In genomic region chr2:85712261-85712660, GRCh38 we compare ENCODE assay signal across 16 cellular contexts. TPM values are rescaled to one million over a fixed set of nuclear protein-coding genes. Genes with fewer than 3 reads are reported as not detected.
DNase-seq lines count a peak whose midpoint lies in the region; ATAC-seq and TF ChIP-seq lines count a peak whose summit lies in the region.
"Had no signal": no experiment of that assay in that cellular context is flagged by ENCODE, and none has a peak within 500 bp of the region (broad histone marks: within the 10 kb centered on the region; RNA-seq: fewer than 3 reads in every experiment).

No MANE protein-coding gene starts in this region.

- no peak for TF ChIP-seq POLR2A in spleen (IDR thresholded peaks at IDR 0.05)

- no peaks in the 10 kb centered on the region for H3K9me3 ChIP-seq in spleen
- H3K9me3 ChIP-seq in HAP-1: no peaks in the 10 kb centered on the region

- 36 to 66% (median 47%) methylated on average over 13 of the region's 13 CpGs for WGBS in spleen, 5 donors

- in situ Hi-C loops in HAP-1 (cut with MboI; ENCODE audit: low sequenced_read_pairs): no loop called here

- H3K36me3 ChIP-seq in H7 (replicated peaks; ENCODE audit: control insufficient read depth, insufficient read depth, low read length) (no peaks in the 10 kb centered on the region), spleen (no peaks in the 10 kb centered on the region), HAP-1 (replicated peaks) (no peaks in the 10 kb centered on the region)
- H3K36me3 ChIP-seq: cardiac muscle cell had no signal

- intact Hi-C loops in spleen (cut with DNase I; ENCODE audit: low total_unique reads): no loop called here

- ATAC-seq in HG02870 (IDR thresholded peaks at IDR 0.05; ENCODE audit: unreplicated experiment): no peak
- no peak for ATAC-seq in HG03025 (IDR thresholded peaks at IDR 0.05; ENCODE audit: low FRiP score, unreplicated experiment)
- ATAC-seq: T-cell had no signal

- DNase-seq in H7 (peak; percentile 16), UCSD-AML1 (lab: John Stamatoyannopoulos, UW; ENCODE audit: unreplicated experiment) (peak; percentile 74), islet precursor cell (peak; percentile 17), spleen (peak; percentile 84), germinal center (ENCODE audit: low spot score) (no peak), HAP-1 (ENCODE audit: low spot score in 2 of 2) (no peak)
- DNase-seq: activated CD4-positive, alpha-beta T cell treated with anti-CD3 and anti-CD28 coated beads, Interleukin-2, amount 10 ng/mL, durations not matched to agents 7 days and 5 days; AML-193; KG1; small intestine; T-cell had no signal

- no peak overlapping the region for H3K4me3 ChIP-seq in H7 (ENCODE audit: insufficient read depth, low read depth, low read length)
- H3K4me3 ChIP-seq in spleen: no peak overlapping the region
- no peak overlapping the region for H3K4me3 ChIP-seq in HAP-1
- H3K4me3 ChIP-seq: cardiac muscle cell had no signal

- H3K27ac ChIP-seq in spleen: peak overlapping the region in 5 of 8 donors; percentile 32 to 91 (median 79)
- H3K27ac ChIP-seq: cardiac muscle cell, epithelial cell of prostate had no signal

- no peaks in the 10 kb centered on the region; the same call in 1 of the 2 replicates for H3K27me3 ChIP-seq in H7 (ENCODE audit: control insufficient read depth, insufficient read depth, low read length)
- peaks cover 0 to 22% (median 0%) of the 10 kb centered on the region in 7 donors for H3K27me3 ChIP-seq in spleen (replicated peaks in 1 of 7)
- peaks cover 12% of the 10 kb centered on the region for H3K27me3 ChIP-seq in HAP-1 (ENCODE audit: low read depth)

- TF ChIP-seq CTCF in spleen (IDR thresholded peaks at IDR 0.05 in 8 of 11, conservative IDR thresholded peaks at IDR 0.05 in 3 of 11): no peak

- H3K4me1 ChIP-seq in spleen (peaks cover 18 to 89% (median 58%) of the 10 kb centered on the region in 6 donors), HAP-1 (no peaks in the 10 kb centered on the region)

RNA-seq across cellular contexts. Expression of gene GNLY, which starts 18.1 kb away (rescaled TPM):
- total RNA-seq in H7 (2014; rRNA removed; shearing (Covaris generic)): not detected in 2 replicates
- total RNA-seq in spleen: 10 to 100 TPM; 17.4 to 87.8 (median 42.6) TPM
- polyA plus RNA-seq in spleen: 10 to 100 TPM; 13.1 to 38.9 (median 31.5) TPM
- total RNA-seq: cardiac muscle cell had no signal
- polyA plus RNA-seq: cardiac muscle cell had no signal

RNA-seq across cellular contexts. Expression of gene ATOH8, which starts 41.5 kb away (rescaled TPM):
- total RNA-seq in H7 (2014; rRNA removed; shearing (Covaris generic)): 0.33 and 1.1 TPM in 2 replicates
- 10 to 100 TPM in 6 of 7 donors, 1 to 10 TPM in 1; 6.4 to 53.0 (median 18.6) TPM for total RNA-seq in spleen
- polyA plus RNA-seq in spleen: 10 to 100 TPM in 1 of 3 donors, 1 to 10 TPM in 2; 7.2 to 17.6 (median 9.4) TPM

RNA-seq across cellular contexts. Expression of gene SFTPB, which starts 44.3 kb away (rescaled TPM):
- not detected in 2 replicates for total RNA-seq in H7 (2014; rRNA removed; shearing (Covaris generic))
- total RNA-seq in spleen: 1 to 10 TPM in 1 of 7 donors, not detected in 6; 1.9 TPM
- 1 to 10 TPM in 2 of 3 donors, under 1 TPM in 1; 0.59 to 4.0 (median 2.1) TPM for polyA plus RNA-seq in spleen
- total RNA-seq: activated CD4-positive, alpha-beta T cell treated with anti-CD3 and anti-CD28 coated beads, Interleukin-2, amount 10 ng/mL, durations not matched to agents 7 days and 5 days; cardiac muscle cell; myocyte had no signal
- polyA plus RNA-seq: cardiac muscle cell had no signal

Comparison
In these comparisons a context has a peak if more than half of its experiments do, and no peak if none do; other contexts are left out.
1. DNase-seq: peak in H7 (single experiment), UCSD-AML1 (single experiment), islet precursor cell (single experiment) and spleen (single experiment); none in germinal center (single experiment) and HAP-1 (0 of 2).
2. RNA of gene GNLY, which starts 18.1 kb away (total RNA-seq): 17.4 to 87.8 TPM in spleen; not detected in H7; every median in the first group is over 10 times any median in the second.